1 cellular context compared by ENCODE assay signal in the genomic region with DNA sequence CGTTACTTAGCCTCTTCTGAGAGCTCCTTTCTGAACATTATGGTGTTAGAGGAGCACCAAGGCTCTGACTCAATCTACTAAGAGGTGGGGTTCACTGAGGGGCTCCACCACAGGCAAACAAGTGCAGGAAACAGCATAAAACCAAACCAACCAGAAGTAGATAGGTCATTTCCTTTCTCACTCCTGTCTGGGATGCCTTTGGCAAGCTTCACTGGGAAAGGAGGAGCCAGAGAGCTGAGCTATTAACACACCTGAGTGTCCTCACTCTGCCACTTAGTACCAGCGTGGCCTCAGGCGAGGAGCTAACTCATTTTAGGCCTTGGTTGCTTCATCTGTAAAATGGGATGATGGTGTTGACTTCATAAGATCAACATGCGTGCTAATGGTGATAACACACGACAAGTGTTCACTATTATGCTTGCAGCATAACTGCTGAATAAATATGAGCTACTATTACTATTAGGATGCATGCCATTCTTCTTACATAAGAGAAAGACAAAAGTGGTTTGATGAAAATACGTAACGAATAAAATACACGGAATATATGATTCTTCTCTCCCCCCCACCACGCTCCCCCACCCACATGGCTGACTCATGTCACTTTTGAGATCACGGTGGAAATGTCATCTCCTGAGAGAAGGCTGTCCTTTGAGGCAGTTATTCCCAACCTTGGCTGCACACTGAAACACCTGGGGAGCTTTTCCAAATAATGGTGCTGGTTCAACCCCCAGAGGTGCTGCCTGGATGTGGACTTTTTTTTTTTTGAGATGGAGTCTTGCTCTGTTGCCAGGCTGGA.
A peak's percentile ranks its signal among the peaks of the same experiment; 100 is the strongest.
TF ChIP-seq lines count a peak whose summit lies in the region.

No MANE protein-coding gene starts in this region.

TF ChIP-seq in HepG2, 621 proteins besides CTCF, POLR2A, EP300 and RAD21 (continued from another document):
- TF ChIP-seq, protein P1, sequence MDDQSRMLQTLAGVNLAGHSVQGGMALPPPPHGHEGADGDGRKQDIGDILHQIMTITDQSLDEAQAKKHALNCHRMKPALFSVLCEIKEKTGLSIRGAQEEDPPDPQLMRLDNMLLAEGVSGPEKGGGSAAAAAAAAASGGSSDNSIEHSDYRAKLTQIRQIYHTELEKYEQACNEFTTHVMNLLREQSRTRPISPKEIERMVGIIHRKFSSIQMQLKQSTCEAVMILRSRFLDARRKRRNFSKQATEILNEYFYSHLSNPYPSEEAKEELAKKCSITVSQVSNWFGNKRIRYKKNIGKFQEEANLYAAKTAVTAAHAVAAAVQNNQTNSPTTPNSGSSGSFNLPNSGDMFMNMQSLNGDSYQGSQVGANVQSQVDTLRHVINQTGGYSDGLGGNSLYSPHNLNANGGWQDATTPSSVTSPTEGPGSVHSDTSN (CRISPR knock-in tag; IDR thresholded peaks at IDR 0.05; ENCODE audit: borderline replicate concordance): no peak
- TF ChIP-seq PPARG (CRISPR knock-in tag; conservative IDR thresholded peaks at IDR 0.05) (no peak), ZNF670 (CRISPR knock-in tag; IDR thresholded peaks at IDR 0.05; ENCODE audit: borderline replicate concordance) (no peak), TARDBP (CRISPR knock-in tag; IDR thresholded peaks at IDR 0.05) (no peak), FOXA1 (IDR thresholded peaks at IDR 0.05) (no peak), FOXA1 (CRISPR knock-in tag; IDR thresholded peaks at IDR 0.05) (0 out of 2 replicates have a peak, but pooled peaks have one; percentile 5), ZNF850 (CRISPR knock-in tag; conservative IDR thresholded peaks at IDR 0.05) (no peak), SIX4 (CRISPR knock-in tag; IDR thresholded peaks at IDR 0.05) (no peak), PATZ1 (CRISPR knock-in tag; IDR thresholded peaks at IDR 0.05) (no peak), ISX (CRISPR knock-in tag; conservative IDR thresholded peaks at IDR 0.05) (no peak), RARG (CRISPR knock-in tag; IDR thresholded peaks at IDR 0.05; ENCODE audit: low read depth) (no peak)
- TF ChIP-seq, protein P2, sequence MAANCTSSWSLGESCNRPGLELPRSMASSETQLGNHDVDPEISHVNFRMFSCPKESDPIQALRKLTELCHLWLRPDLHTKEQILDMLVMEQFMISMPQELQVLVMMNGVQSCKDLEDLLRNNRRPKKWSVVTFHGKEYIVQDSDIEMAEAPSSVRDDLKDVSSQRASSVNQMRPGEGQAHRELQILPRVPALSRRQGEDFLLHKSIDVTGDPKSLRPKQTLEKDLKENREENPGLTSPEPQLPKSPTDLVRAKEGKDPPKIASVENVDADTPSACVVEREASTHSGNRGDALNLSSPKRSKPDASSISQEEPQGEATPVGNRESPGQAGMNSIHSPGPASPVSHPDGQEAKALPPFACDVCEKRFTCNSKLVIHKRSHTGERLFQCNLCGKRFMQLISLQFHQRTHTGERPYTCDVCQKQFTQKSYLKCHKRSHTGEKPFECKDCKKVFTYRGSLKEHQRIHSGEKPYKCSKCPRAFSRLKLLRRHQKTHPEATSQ (CRISPR knock-in tag; IDR thresholded peaks at IDR 0.05; ENCODE audit: borderline replicate concordance): 0 out of 2 replicates have a peak, but pooled peaks have one; percentile 7
- TF ChIP-seq, protein P3, sequence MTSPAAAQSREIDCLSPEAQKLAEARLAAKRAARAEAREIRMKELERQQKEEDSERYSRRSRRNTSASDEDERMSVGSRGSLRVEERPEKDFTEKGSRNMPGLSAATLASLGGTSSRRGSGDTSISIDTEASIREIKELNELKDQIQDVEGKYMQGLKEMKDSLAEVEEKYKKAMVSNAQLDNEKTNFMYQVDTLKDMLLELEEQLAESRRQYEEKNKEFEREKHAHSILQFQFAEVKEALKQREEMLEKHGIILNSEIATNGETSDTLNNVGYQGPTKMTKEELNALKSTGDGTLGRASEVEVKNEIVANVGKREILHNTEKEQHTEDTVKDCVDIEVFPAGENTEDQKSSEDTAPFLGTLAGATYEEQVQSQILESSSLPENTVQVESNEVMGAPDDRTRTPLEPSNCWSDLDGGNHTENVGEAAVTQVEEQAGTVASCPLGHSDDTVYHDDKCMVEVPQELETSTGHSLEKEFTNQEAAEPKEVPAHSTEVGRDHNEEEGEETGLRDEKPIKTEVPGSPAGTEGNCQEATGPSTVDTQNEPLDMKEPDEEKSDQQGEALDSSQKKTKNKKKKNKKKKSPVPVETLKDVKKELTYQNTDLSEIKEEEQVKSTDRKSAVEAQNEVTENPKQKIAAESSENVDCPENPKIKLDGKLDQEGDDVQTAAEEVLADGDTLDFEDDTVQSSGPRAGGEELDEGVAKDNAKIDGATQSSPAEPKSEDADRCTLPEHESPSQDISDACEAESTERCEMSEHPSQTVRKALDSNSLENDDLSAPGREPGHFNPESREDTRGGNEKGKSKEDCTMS (CRISPR knock-in tag; conservative IDR thresholded peaks at IDR 0.05): no peak
- TF ChIP-seq, protein P4, sequence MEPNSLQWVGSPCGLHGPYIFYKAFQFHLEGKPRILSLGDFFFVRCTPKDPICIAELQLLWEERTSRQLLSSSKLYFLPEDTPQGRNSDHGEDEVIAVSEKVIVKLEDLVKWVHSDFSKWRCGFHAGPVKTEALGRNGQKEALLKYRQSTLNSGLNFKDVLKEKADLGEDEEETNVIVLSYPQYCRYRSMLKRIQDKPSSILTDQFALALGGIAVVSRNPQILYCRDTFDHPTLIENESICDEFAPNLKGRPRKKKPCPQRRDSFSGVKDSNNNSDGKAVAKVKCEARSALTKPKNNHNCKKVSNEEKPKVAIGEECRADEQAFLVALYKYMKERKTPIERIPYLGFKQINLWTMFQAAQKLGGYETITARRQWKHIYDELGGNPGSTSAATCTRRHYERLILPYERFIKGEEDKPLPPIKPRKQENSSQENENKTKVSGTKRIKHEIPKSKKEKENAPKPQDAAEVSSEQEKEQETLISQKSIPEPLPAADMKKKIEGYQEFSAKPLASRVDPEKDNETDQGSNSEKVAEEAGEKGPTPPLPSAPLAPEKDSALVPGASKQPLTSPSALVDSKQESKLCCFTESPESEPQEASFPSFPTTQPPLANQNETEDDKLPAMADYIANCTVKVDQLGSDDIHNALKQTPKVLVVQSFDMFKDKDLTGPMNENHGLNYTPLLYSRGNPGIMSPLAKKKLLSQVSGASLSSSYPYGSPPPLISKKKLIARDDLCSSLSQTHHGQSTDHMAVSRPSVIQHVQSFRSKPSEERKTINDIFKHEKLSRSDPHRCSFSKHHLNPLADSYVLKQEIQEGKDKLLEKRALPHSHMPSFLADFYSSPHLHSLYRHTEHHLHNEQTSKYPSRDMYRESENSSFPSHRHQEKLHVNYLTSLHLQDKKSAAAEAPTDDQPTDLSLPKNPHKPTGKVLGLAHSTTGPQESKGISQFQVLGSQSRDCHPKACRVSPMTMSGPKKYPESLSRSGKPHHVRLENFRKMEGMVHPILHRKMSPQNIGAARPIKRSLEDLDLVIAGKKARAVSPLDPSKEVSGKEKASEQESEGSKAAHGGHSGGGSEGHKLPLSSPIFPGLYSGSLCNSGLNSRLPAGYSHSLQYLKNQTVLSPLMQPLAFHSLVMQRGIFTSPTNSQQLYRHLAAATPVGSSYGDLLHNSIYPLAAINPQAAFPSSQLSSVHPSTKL (CRISPR knock-in tag; IDR thresholded peaks at IDR 0.05): no peak
